Comparison of ENCODE assay signal across 3 cellular contexts in genomic region chr21:23740463-23740862, GRCh38.
TF ChIP-seq lines count a peak whose summit lies in the region.

No MANE protein-coding gene starts in this region.

TF ChIP-seq in SK-N-SH, 30 proteins besides CTCF, POLR2A, EP300 and RAD21:
- TF ChIP-seq PBX3 (IDR thresholded peaks at IDR 0.05) = no peak
- TF ChIP-seq POLR2AphosphoS5 (IDR thresholded peaks at IDR 0.05; ENCODE audit: low read depth, low read length) = no peak
- TF ChIP-seq YY1 (IDR thresholded peaks at IDR 0.05; ENCODE audit: low read depth) = no peak
- TF ChIP-seq SMC3 (IDR thresholded peaks at IDR 0.05; ENCODE audit: low read depth, low read length) = no peak
TF ChIP-seq in SK-N-SH: peak in this region for 0.

TF ChIP-seq in SK-N-SH treated with all-trans-retinoic acid at 6 μM for 48 hours, 23 proteins besides CTCF, POLR2A, EP300 and RAD21 (continued from another document):
- TF ChIP-seq CREB5 (CRISPR knock-in tag; IDR thresholded peaks at IDR 0.05; ENCODE audit: low read depth) = no peak
- no peak for TF ChIP-seq TCF4 (CRISPR knock-in tag; IDR thresholded peaks at IDR 0.05; ENCODE audit: borderline replicate concordance)
- no peak for TF ChIP-seq CSDC2 (CRISPR knock-in tag; IDR thresholded peaks at IDR 0.05)
- TF ChIP-seq ARNTL (CRISPR knock-in tag; IDR thresholded peaks at IDR 0.05; ENCODE audit: borderline replicate concordance, low read depth) = no peak
- TF ChIP-seq RARB (CRISPR knock-in tag; IDR thresholded peaks at IDR 0.05) = no peak
- TF ChIP-seq ISL1 (CRISPR knock-in tag; IDR thresholded peaks at IDR 0.05) = no peak
- TF ChIP-seq PPARA (CRISPR knock-in tag; IDR thresholded peaks at IDR 0.05; ENCODE audit: borderline replicate concordance) = no peak
- no peak for TF ChIP-seq ZFP30 (CRISPR knock-in tag; IDR thresholded peaks at IDR 0.05)
- no peak for TF ChIP-seq GLIS3 (CRISPR knock-in tag; IDR thresholded peaks at IDR 0.05)
- TF ChIP-seq CSRNP3 (CRISPR knock-in tag; IDR thresholded peaks at IDR 0.05) = no peak
- TF ChIP-seq SNAI2 (CRISPR knock-in tag; IDR thresholded peaks at IDR 0.05) = no peak
- TF ChIP-seq TSHZ2 (CRISPR knock-in tag; IDR thresholded peaks at IDR 0.05) = no peak
- TF ChIP-seq BACH2 (CRISPR knock-in tag; IDR thresholded peaks at IDR 0.05; ENCODE audit: borderline replicate concordance) = no peak
- TF ChIP-seq POU6F1 (CRISPR knock-in tag; IDR thresholded peaks at IDR 0.05; ENCODE audit: borderline replicate concordance, low read depth) = no peak
- TF ChIP-seq ZC3H10 (CRISPR knock-in tag; IDR thresholded peaks at IDR 0.05) = no peak
- TF ChIP-seq TOX (CRISPR knock-in tag; IDR thresholded peaks at IDR 0.05; ENCODE audit: borderline replicate concordance) = no peak
- no peak for TF ChIP-seq ESRRG (CRISPR knock-in tag; IDR thresholded peaks at IDR 0.05)
TF ChIP-seq in SK-N-SH treated with all-trans-retinoic acid at 6 μM for 48 hours: peak in this region for 0.

TF ChIP-seq in GM23338, 12 proteins besides CTCF, POLR2A, EP300 and RAD21:
- TF ChIP-seq ZNF462 (CRISPR knock-in tag; IDR thresholded peaks at IDR 0.05) = no peak
- TF ChIP-seq JUNB (IDR thresholded peaks at IDR 0.05; ENCODE audit: unreplicated experiment) = no peak
- no peak for TF ChIP-seq NANOG (IDR thresholded peaks at IDR 0.05; ENCODE audit: borderline replicate concordance)
- no peak for TF ChIP-seq STAT1 (IDR thresholded peaks at IDR 0.05; ENCODE audit: unreplicated experiment)
- no peak for TF ChIP-seq EZH2phosphoT487 (IDR thresholded peaks at IDR 0.05; ENCODE audit: unreplicated experiment)
- TF ChIP-seq POLR2AphosphoS5 (IDR thresholded peaks at IDR 0.05; ENCODE audit: low read depth) = no peak
- no peak for TF ChIP-seq EZH2 (IDR thresholded peaks at IDR 0.05; ENCODE audit: low read depth, unreplicated experiment)
- TF ChIP-seq ZNF114 (CRISPR knock-in tag; IDR thresholded peaks at IDR 0.05) = no peak
- TF ChIP-seq REST (IDR thresholded peaks at IDR 0.05; ENCODE audit: unreplicated experiment) = no peak
- TF ChIP-seq ZNF331 (CRISPR knock-in tag; IDR thresholded peaks at IDR 0.05; ENCODE audit: low read depth) = no peak
- TF ChIP-seq ETS1 (IDR thresholded peaks at IDR 0.05) = no peak
